In genomic region chr5:123965626-123966025, GRCh38 we compare ENCODE assay signal across 21 cellular contexts.
A peak's percentile ranks its signal among the peaks of the same experiment; 100 is the strongest.
DNase-seq lines count a peak whose midpoint lies in the region; ATAC-seq and TF ChIP-seq lines count a peak whose summit lies in the region.
"Had no signal": no experiment of that assay in that cellular context is flagged by ENCODE, and none has a peak within 500 bp of the region (broad histone marks: within the 10 kb centered on the region; RNA-seq: fewer than 3 reads in every experiment).

No MANE protein-coding gene starts in this region.

- no peak for TF ChIP-seq POLR2A in body of pancreas (IDR thresholded peaks at IDR 0.05)

- H3K9me3 ChIP-seq in adipocyte (ENCODE audit: control insufficient read depth, low read length) (peaks cover 8% of the 10 kb centered on the region), body of pancreas (no peaks in the 10 kb centered on the region)
- H3K9me3 ChIP-seq: BLaER1 treated with 17β-estradiol and CSF1 and Interleukin-3, amounts not matched to agents 10 nM and 100 nM had no signal

- TF ChIP-seq CTCF in choroid plexus epithelial cell (conservative IDR thresholded peaks at IDR 0.05; ENCODE audit: low read depth, low read length) (no peak), neural crest cell (conservative IDR thresholded peaks at IDR 0.05) (no peak), body of pancreas (IDR thresholded peaks at IDR 0.05) (no peak), GM10248 (IDR thresholded peaks at IDR 0.05; ENCODE audit: control extremely low read depth, extremely low read depth, low read depth, missing control alignments) (no peak)

- no peaks in the 10 kb centered on the region for H3K4me1 ChIP-seq in adipocyte (ENCODE audit: control insufficient read depth, insufficient read depth, low read length)
- no peaks in the 10 kb centered on the region for H3K4me1 ChIP-seq in body of pancreas
- H3K4me1 ChIP-seq: BLaER1 treated with 17β-estradiol and CSF1 and Interleukin-3, amounts not matched to agents 10 nM and 100 nM had no signal

- no peak overlapping the region for H3K9ac ChIP-seq in adipocyte (ENCODE audit: low read length)
- H3K9ac ChIP-seq: BLaER1 treated with 17β-estradiol and CSF1 and Interleukin-3, amounts not matched to agents 10 nM and 100 nM had no signal

- H3K9me3 Mint-ChIP-seq in neural crest cell, result peaks cover 12% of the 10 kb centered on the region

- H3K4me1 Mint-ChIP-seq in neural crest cell, result peaks cover 34% of the 10 kb centered on the region

- no peaks in the 10 kb centered on the region for H3K27me3 Mint-ChIP-seq in neural crest cell (ENCODE audit: low read depth)
- H3K27me3 Mint-ChIP-seq: CD4-positive, alpha-beta T cell had no signal

- H3K27ac ChIP-seq in body of pancreas, result no peak overlapping the region
- H3K27ac ChIP-seq: BLaER1 treated with 17β-estradiol and CSF1 and Interleukin-3, amounts not matched to agents 10 nM and 100 nM; RWPE1 had no signal

- no peak for ATAC-seq in body of pancreas
- ATAC-seq: HCT116, Panc1 had no signal

- H3K4me3 Mint-ChIP-seq in neural crest cell, result no peak overlapping the region
- H3K4me3 Mint-ChIP-seq: CD4-positive, alpha-beta T cell had no signal

- CTCF ChIA-PET in GM10248 (lab: Yijun Ruan, JAX), result no interaction called here

- WGBS in body of pancreas, 2 donors, result 93 to 97% methylated on average over 3 of the region's 3 CpGs

- peaks cover 11% of the 10 kb centered on the region for H3K36me3 Mint-ChIP-seq in neural crest cell (ENCODE audit: low read depth)

- intact Hi-C loops in body of pancreas (cut with DNase I), result no loop called here

- H3K27ac Mint-ChIP-seq in neural crest cell (ENCODE audit: unreplicated experiment), result peak overlapping the region; percentile 14
- H3K27ac Mint-ChIP-seq: CD4-positive, alpha-beta T cell had no signal

- H3K27me3 ChIP-seq in adipocyte (replicated peaks; ENCODE audit: control insufficient read depth, insufficient read depth, low read length) (peaks cover 3% of the 10 kb centered on the region), body of pancreas (no peaks in the 10 kb centered on the region)
- H3K27me3 ChIP-seq: BLaER1 treated with 17β-estradiol and CSF1 and Interleukin-3, amounts not matched to agents 10 nM and 100 nM; MG63 had no signal

- DNase-seq in adipocyte (ENCODE audit: low read depth) (peak; percentile 3), choroid plexus epithelial cell (ENCODE audit: low read depth) (peak; percentile 57), neural crest cell (ENCODE audit: low read depth, low spot score) (no peak), NCI-H2227 (lab: John Stamatoyannopoulos, UW; ENCODE audit: unreplicated experiment) (no peak), body of pancreas (no peak), GM10248 (ENCODE audit: extremely low spot score) (no peak)
- DNase-seq in stimulated activated CD4-positive, alpha-beta T cell treated with anti-CD3 and anti-CD28 coated beads, Interleukin-12 subunit alpha, Interleukin-12 subunit beta, amount 100 ng/mL, for 4 hours, result no peak
- DNase-seq: CD4-positive, alpha-beta T cell; IMR-90; KG1; MG63; NCI-H1105 treated with DMSO at 0.1 percent for 48 hours; NCI-H146; NCI-H2029 treated with DMSO at 0.1 percent for 48 hours; NCI-H2227 treated with DMSO at 0.1 percent for 48 hours; NCI-H69; SHP77 had no signal

- H3K4me3 ChIP-seq in adipocyte (ENCODE audit: low read length) (no peak overlapping the region), choroid plexus epithelial cell (ENCODE audit: low read depth, low read length) (no peak overlapping the region), body of pancreas (no peak overlapping the region)
- H3K4me3 ChIP-seq: BLaER1 treated with 17β-estradiol and CSF1 and Interleukin-3, amounts not matched to agents 10 nM and 100 nM; MG63 had no signal

- POLR2A ChIA-PET in GM10248 (lab: Yijun Ruan, JAX), result no interaction called here

- no peaks in the 10 kb centered on the region for H3K36me3 ChIP-seq in adipocyte (ENCODE audit: control insufficient read depth, insufficient read depth, low read length, severe bottlenecking)
- H3K36me3 ChIP-seq in body of pancreas (replicated peaks in 1 of 2; ENCODE audit: insufficient read depth in 1 of 2, low read depth in 2 of 2), result no peaks in the 10 kb centered on the region
- H3K36me3 ChIP-seq: BLaER1 treated with 17β-estradiol and CSF1 and Interleukin-3, amounts not matched to agents 10 nM and 100 nM; MG63 had no signal

Comparison
In these comparisons a context has a peak if more than half of its experiments do, and no peak if none do; other contexts are left out.
1. DNase-seq: peak in adipocyte (single experiment) and choroid plexus epithelial cell (single experiment); none in neural crest cell (single experiment), NCI-H2227 (single experiment), body of pancreas (0 of 4), GM10248 (single experiment) and stimulated activated CD4-positive, alpha-beta T cell treated with anti-CD3 and anti-CD28 coated beads, Interleukin-12 subunit alpha, Interleukin-12 subunit beta, amount 100 ng/mL, for 4 hours (single experiment).